In the genomic region with DNA sequence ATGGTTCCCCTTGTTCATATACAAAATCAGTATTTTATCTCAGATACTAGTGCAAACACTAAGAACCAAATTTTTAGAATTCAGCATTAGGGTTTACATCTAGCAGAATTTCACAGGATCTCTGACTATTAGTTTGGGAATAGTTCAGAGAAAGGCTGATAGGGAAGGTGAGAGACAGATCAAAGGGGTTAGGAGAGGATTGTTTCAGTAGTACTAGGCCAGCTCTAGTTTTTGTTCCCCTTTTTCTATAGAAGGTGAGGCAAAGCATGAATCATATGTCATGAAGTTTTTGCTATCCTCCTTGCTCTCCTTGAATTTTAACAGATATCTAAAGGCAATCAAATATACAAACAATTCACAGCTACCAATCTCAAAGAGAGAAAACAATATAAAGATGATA, we compare ENCODE assay signal across 17 cellular contexts. TPM values are rescaled to one million over a fixed set of nuclear protein-coding genes. Genes with fewer than 3 reads are reported as not detected.
A peak's percentile ranks its signal among the peaks of the same experiment; 100 is the strongest.
DNase-seq lines count a peak whose midpoint lies in the region; ATAC-seq, FAIRE-seq and TF ChIP-seq lines count a peak whose summit lies in the region.
"Had no signal": no experiment of that assay in that cellular context is flagged by ENCODE, and none has a peak within 500 bp of the region (broad histone marks: within the 10 kb centered on the region; RNA-seq: fewer than 3 reads in every experiment).

No MANE protein-coding gene starts in this region.

- H3K27me3 ChIP-seq in foreskin keratinocyte: no peaks in the 10 kb centered on the region
- H3K27me3 ChIP-seq: hepatocyte had no signal

- no peak overlapping the region for H3K27ac ChIP-seq in foreskin keratinocyte
- H3K27ac ChIP-seq: hepatocyte had no signal

- TF ChIP-seq CTCF in foreskin keratinocyte (conservative IDR thresholded peaks at IDR 0.05): no peak

- peak; percentile 73 for FAIRE-seq in GM18507 (lab: Jason Lieb, UNC)

- DNase-seq in GM18507 (ENCODE audit: extremely low spot score, insufficient read length, low read depth): no peak
- DNase-seq in foreskin keratinocyte: no peak
- DNase-seq in activated effector memory CD4-positive, alpha-beta T cell treated with Interleukin-2 at 50 U/mL for 16 hours: no peak
- DNase-seq in NCI-H748 (lab: John Stamatoyannopoulos, UW; ENCODE audit: unreplicated experiment): no peak
- DNase-seq: activated CD4-positive, alpha-beta T cell treated with anti-CD3 and anti-CD28 coated beads, Interleukin-2, amount 50 U/mL, for 1 hour; amniotic stem cell; Calu3; erythroblast; NCI-H1417 treated with DMSO at 0.1 percent for 48 hours; stimulated activated CD8-positive, alpha-beta memory T cell treated with anti-CD3 and anti-CD28 coated beads, Interleukin-4, amount 100 ng/mL, for 48 hours; T-helper 2 cell; trophoblast cell had no signal

- no peaks in the 10 kb centered on the region for H3K4me1 ChIP-seq in foreskin keratinocyte

- peak; percentile 99 for ATAC-seq in GM21360 (IDR thresholded peaks at IDR 0.05; ENCODE audit: unreplicated experiment)
- ATAC-seq in HG02884 (IDR thresholded peaks at IDR 0.05; ENCODE audit: unreplicated experiment): peak; percentile 92
- ATAC-seq in HG03575 (IDR thresholded peaks at IDR 0.05; ENCODE audit: extremely low read depth, insufficient number of reproducible peaks, low FRiP score, unreplicated experiment): peak; percentile 84
- no peak for ATAC-seq in foreskin keratinocyte
- no peak for ATAC-seq in GM18861 (IDR thresholded peaks at IDR 0.05; ENCODE audit: unreplicated experiment)

RNA-seq across cellular contexts. Expression of gene CTNNA3, which starts 26.1 kb away (rescaled TPM):
- 0.07 TPM in 1 of 2 replicates, not detected in the other for total RNA-seq in foreskin keratinocyte
- polyA plus RNA-seq in foreskin keratinocyte: not detected in 2 replicates
- total RNA-seq: Calu3 had no signal

Comparison
In these comparisons a context has a peak if more than half of its experiments do, and no peak if none do; other contexts are left out.
1. ATAC-seq: peak in GM21360 (single experiment), HG02884 (single experiment) and HG03575 (single experiment); none in foreskin keratinocyte (single experiment) and GM18861 (single experiment).